Comparison of ENCODE assay signal across 8 cellular contexts in the genomic region with DNA sequence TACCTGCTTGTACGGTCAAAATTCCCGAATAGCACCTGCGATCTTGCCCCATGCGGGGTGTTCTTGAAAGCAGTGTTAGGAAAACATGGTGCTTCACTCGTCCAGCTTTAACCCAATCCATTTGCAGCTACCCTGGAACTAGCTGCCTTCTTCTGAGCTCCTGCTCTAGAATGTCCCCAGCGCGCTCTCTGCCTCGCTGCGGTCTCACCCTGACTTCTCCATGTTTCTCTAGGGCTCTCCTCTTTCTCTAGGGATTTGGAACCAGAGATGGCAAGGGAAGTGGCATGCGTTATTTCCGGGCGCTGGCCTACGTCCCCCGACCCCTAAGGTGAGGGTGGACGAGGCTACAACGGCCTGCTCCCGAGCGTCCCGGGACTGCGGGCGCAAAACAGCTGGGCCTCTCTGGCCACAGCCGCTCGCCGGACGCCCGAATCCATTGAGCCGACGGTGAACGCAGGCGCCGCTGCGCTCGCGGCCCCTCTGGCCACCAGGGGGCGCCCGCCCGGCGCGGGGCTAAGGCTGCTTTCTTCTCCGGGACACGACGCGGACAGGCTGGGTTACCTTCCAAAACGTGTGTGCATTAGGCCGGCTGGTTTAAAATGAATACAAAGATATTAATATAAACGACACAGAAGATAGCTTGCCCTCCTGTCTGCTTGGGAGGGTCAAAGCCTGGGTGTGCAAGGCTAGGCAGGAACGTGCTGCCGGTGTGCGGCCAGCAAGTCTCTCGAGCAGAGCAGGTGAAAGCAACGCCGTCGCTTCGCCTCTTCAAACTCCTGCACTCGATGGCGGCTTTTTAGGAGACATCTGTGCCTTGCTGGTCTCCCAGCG. TPM values are rescaled to one million over a fixed set of nuclear protein-coding genes. Genes with fewer than 3 reads are reported as not detected.
DNase-seq lines count a peak whose midpoint lies in the region; TF ChIP-seq lines count a peak whose summit lies in the region.

No MANE protein-coding gene starts in this region.

- H3K79me2 ChIP-seq in GM23248 (ENCODE audit: insufficient read depth): peaks cover 30% of the 10 kb centered on the region

- peaks cover 16% of the 10 kb centered on the region; the same call in 1 of the 2 replicates for H3F3A ChIP-seq in GM23248 (ENCODE audit: insufficient read depth)

- DNase-seq in GM23248 (peak; percentile 86), LNCaP clone FGC (ENCODE audit: low read depth) (no peak), T-helper 1 cell (peak in 4 of 5 donors; percentile 19 to 45 (median 36)), ascending aorta (ENCODE audit: low spot score in 2 of 2) (peak in 1 of 2 donors; percentile 92), hepatic stellate cell (ENCODE audit: low spot score) (peak; percentile 72), dedifferentiated amniotic fluid mesenchymal stem cell (ENCODE audit: extremely low spot score) (no peak)

- H3K9me3 ChIP-seq in ES-I3 (ENCODE audit: control insufficient read depth, insufficient read depth, low read length) (no peaks in the 10 kb centered on the region), GM23248 (ENCODE audit: low read depth) (no peaks in the 10 kb centered on the region), ascending aorta (no peaks in the 10 kb centered on the region)

- peak overlapping the region; percentile 88 for H2AFZ ChIP-seq in GM23248

- in situ Hi-C loops in GM23248 (cut with MboI): no loop called here

- peak overlapping the region; percentile 100 for H3K4me3 ChIP-seq in GM23248
- H3K4me3 ChIP-seq in LNCaP clone FGC (ENCODE audit: low read depth, low read length): peak overlapping the region; percentile 31; the same call in 1 of the 2 replicates
- H3K4me3 ChIP-seq in ascending aorta: peak overlapping the region; percentile 89 to 91
- peak overlapping the region; percentile 81 for H3K4me3 ChIP-seq in rectal smooth muscle tissue (ENCODE audit: low read length)

- H3K27ac ChIP-seq in GM23248: peak overlapping the region; percentile 43
- peak overlapping the region; percentile 96 to 97 for H3K27ac ChIP-seq in ascending aorta
- H3K27ac ChIP-seq in rectal smooth muscle tissue (ENCODE audit: low read depth, low read length): peak overlapping the region; percentile 76

- H4K20me1 ChIP-seq in GM23248 (ENCODE audit: insufficient read depth): no peaks in the 10 kb centered on the region; the same call in 1 of the 2 replicates

- TF ChIP-seq CTCF in LNCaP clone FGC (IDR thresholded peaks at IDR 0.05; ENCODE audit: control insufficient read depth, extremely low read depth, insufficient read depth): peak; percentile 84
- TF ChIP-seq CTCF in ascending aorta (IDR thresholded peaks at IDR 0.05): peak; percentile 83 to 99 (median 98)

- H3K9me2 ChIP-seq in GM23248 (ENCODE audit: insufficient read depth): no peaks in the 10 kb centered on the region

- H3K4me2 ChIP-seq in GM23248 (ENCODE audit: unreplicated experiment): peak overlapping the region; percentile 93

- WGBS in GM23248 (ENCODE audit: low coverage in 1 of 2, low lambda C conversion rate in 2 of 2, missing lambda C conversion rate in 2 of 2), 2 experiments: 1 to 2% methylated on average over 43 to 55 of the region's 57 CpGs

- H3K9ac ChIP-seq in ES-I3 (ENCODE audit: low read depth, low read length) (peak overlapping the region; percentile 96), GM23248 (peak overlapping the region; percentile 68), rectal smooth muscle tissue (ENCODE audit: low read length) (peak overlapping the region; percentile 39)

- intact Hi-C loops in ascending aorta (cut with DNase I): loop anchor here (1.0 to 5.0 kb wide), 8 partner anchors 21 to 935 kb away; partner anchors contain the start of gene RBM26

- H3K36me3 ChIP-seq in ES-I3 (ENCODE audit: insufficient read depth, low read length): no peaks in the 10 kb centered on the region; the same call in 1 of the 2 replicates
- H3K36me3 ChIP-seq in GM23248 (ENCODE audit: low read depth): no peaks in the 10 kb centered on the region
- H3K36me3 ChIP-seq in ascending aorta: no peaks in the 10 kb centered on the region
- H3K36me3 ChIP-seq in rectal smooth muscle tissue (ENCODE audit: control insufficient read depth, insufficient read depth, low read length): no peaks in the 10 kb centered on the region

- H3K4me1 ChIP-seq in ES-I3 (ENCODE audit: insufficient read depth, low read length) (peaks cover 14% of the 10 kb centered on the region), GM23248 (ENCODE audit: insufficient read depth) (no peaks in the 10 kb centered on the region), ascending aorta (peaks cover 0 to 7% of the 10 kb centered on the region in 2 donors), rectal smooth muscle tissue (ENCODE audit: control insufficient read depth, insufficient read depth, low read length) (no peaks in the 10 kb centered on the region)

- H3K27me3 ChIP-seq in GM23248 (replicated peaks; ENCODE audit: insufficient read depth): no peaks in the 10 kb centered on the region
- no peaks in the 10 kb centered on the region for H3K27me3 ChIP-seq in ascending aorta
- H3K27me3 ChIP-seq in rectal smooth muscle tissue (ENCODE audit: control insufficient read depth, insufficient read depth, low read length): no peaks in the 10 kb centered on the region

RNA-seq across cellular contexts. Expression of gene SPRY2, which starts 1.8 kb away (rescaled TPM):
- total RNA-seq in GM23248 (2014; rRNA removed; shearing (Covaris generic)): 11.6 and 22.3 TPM in 2 replicates
- 11.8 and 12.5 TPM in 2 replicates for polyA plus RNA-seq in GM23248 (2016; fragmentation: Nextera tagmentation; extraction: Ambion mirVana)
- total RNA-seq in ascending aorta: 78.2 TPM

Comparison
In these comparisons a context has a peak if more than half of its experiments do, and no peak if none do; other contexts are left out.
1. H3K9ac ChIP-seq: peak in every context shown above with its lines; median percentile 96 in ES-I3; 68 in GM23248; 39 in rectal smooth muscle tissue.
2. DNase-seq: peak in GM23248 (single experiment), T-helper 1 cell (4 of 5) and hepatic stellate cell (single experiment); none in LNCaP clone FGC (single experiment) and dedifferentiated amniotic fluid mesenchymal stem cell (single experiment).
3. H3K27ac ChIP-seq: peak in every context shown above with its lines; median percentile 96 in ascending aorta; 76 in rectal smooth muscle tissue; 43 in GM23248.
4. H3K4me3 ChIP-seq: peak in every context shown above with its lines; median percentile 100 in GM23248; 90 in ascending aorta; 81 in rectal smooth muscle tissue; 31 in LNCaP clone FGC.